ENCODE assay signal across 11 cellular contexts in the genomic region with DNA sequence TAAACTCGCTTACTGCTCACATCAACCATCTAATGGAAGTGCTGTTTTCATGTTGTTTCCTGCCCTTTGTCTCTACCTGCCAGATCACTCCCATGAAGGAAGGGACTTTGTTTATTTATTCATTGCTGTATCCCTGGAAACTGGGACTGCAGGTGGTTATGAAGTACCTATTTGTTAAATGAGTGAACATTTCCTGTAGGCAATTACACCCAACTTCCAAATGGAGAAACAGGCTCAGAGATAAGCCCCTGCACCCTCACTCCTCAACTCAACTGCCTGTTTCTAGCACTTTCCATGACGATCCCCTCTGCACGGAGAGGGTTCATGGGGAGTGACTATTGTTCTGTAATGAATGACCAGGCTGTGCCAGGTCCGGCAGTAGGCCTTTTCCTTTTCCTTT. TPM values are rescaled to one million over a fixed set of nuclear protein-coding genes. Genes with fewer than 3 reads are reported as not detected.
DNase-seq lines count a peak whose midpoint lies in the region; ATAC-seq, FAIRE-seq and TF ChIP-seq lines count a peak whose summit lies in the region.
"Had no signal": no experiment of that assay in that cellular context is flagged by ENCODE, and none has a peak within 500 bp of the region (broad histone marks: within the 10 kb centered on the region; RNA-seq: fewer than 3 reads in every experiment).

No MANE protein-coding gene starts in this region.

- H3K27me3 ChIP-seq in GM23338 (ENCODE audit: insufficient read depth) (no peaks in the 10 kb centered on the region), H1 (replicated peaks in 1 of 4; ENCODE audit: control insufficient read depth in 3 of 4, extremely low read depth in 1 of 4, insufficient read depth in 3 of 4, low read length in 3 of 4) (no peaks in the 10 kb centered on the region)

- no peak overlapping the region for H3K4me3 ChIP-seq in GM23338
- H3K4me3 ChIP-seq in H1 (ENCODE audit: extremely low read depth in 1 of 4, insufficient read depth in 2 of 4, low read depth in 3 of 4, low read length in 4 of 4): no peak overlapping the region

- H3K79me2 ChIP-seq in GM23338 (replicated peaks; ENCODE audit: insufficient read depth) (peaks cover 29% of the 10 kb centered on the region), H1 (ENCODE audit: control insufficient read depth in 1 of 2, insufficient read depth in 2 of 2, low read length in 2 of 2) (peaks cover 13 to 25% of the 10 kb centered on the region in 2 experiments)

- DNase-seq in GM23338 (ENCODE audit: low spot score): peak; percentile 70
- peak; percentile 89 for DNase-seq in NCI-H2196 (lab: John Stamatoyannopoulos, UW; ENCODE audit: unreplicated experiment)
- no peak for DNase-seq in H1 (ENCODE audit: low read depth in 1 of 2, low spot score in 2 of 2)
- no peak for DNase-seq in osteocyte (ENCODE audit: extremely low spot score, unreplicated experiment)
- no peak for DNase-seq in GM20000 (ENCODE audit: low spot score)
- no peak for DNase-seq in islet precursor cell
- no peak for DNase-seq in NCI-H2227 (lab: John Stamatoyannopoulos, UW; ENCODE audit: unreplicated experiment)
- no peak for DNase-seq in activated naive CD4-positive, alpha-beta T cell treated with Interleukin-2 at 50 U/mL for 16 hours
- DNase-seq: cortex of kidney; left ventricle myocardium superior; stimulated activated CD4-positive, alpha-beta T cell treated with anti-CD3 and anti-CD28 coated beads, Interleukin-2, amount 100 ng/mL, for 48 hours had no signal

- TF ChIP-seq EP300 in H1 (IDR thresholded peaks at IDR 0.05; ENCODE audit: borderline replicate concordance in 1 of 2, low read depth in 2 of 2, low read length in 2 of 2): no peak

- H3K23ac ChIP-seq in H1 (ENCODE audit: insufficient read length): no peak overlapping the region

- no peak for ATAC-seq in GM23338
- ATAC-seq: left ventricle myocardium superior had no signal

- 0 out of 2 replicates have a peak overlapping the region, but pooled peaks have one; percentile 81 for H2BK15ac ChIP-seq in H1 (ENCODE audit: low read length)

- H3K79me1 ChIP-seq in H1 (ENCODE audit: low read depth, low read length): peaks cover 2% of the 10 kb centered on the region

- 59% methylated on average over 4 of the region's 4 CpGs; no CpG with 5 or more reads in 1 of the 2 experiments for WGBS in H1 (ENCODE audit: extremely low coverage in 1 of 2, insufficient coverage in 1 of 2, insufficient read length in 1 of 2, insufficient replicate concordance in 2 of 2, low coverage in 1 of 2, low lambda C conversion rate in 2 of 2, missing lambda C conversion rate in 1 of 2), 2 experiments

- 0 out of 2 replicates have a peak overlapping the region, but pooled peaks have one; percentile 2 for H2AK5ac ChIP-seq in H1 (ENCODE audit: low read depth, low read length)

- H3K27me3 Mint-ChIP-seq in GM23338 (ENCODE audit: insufficient read depth, low read depth, poor library complexity) (peaks cover 24% of the 10 kb centered on the region), osteocyte (ENCODE audit: unreplicated experiment) (no peaks in the 10 kb centered on the region)

- H4K5ac ChIP-seq in H1 (ENCODE audit: insufficient read length, low read depth, low read length): no peak overlapping the region

- no peak overlapping the region for H3K4ac ChIP-seq in H1 (replicated peaks; ENCODE audit: insufficient read length, low read depth, low read length)

- H3K9ac ChIP-seq in H1 (replicated peaks in 1 of 4; ENCODE audit: extremely low read depth in 1 of 4, low read depth in 3 of 4, low read length in 3 of 4): no peak overlapping the region

- no peak overlapping the region for H2BK120ac ChIP-seq in H1 (replicated peaks; ENCODE audit: low read depth, low read length)

- peaks cover 6% of the 10 kb centered on the region; the same call in 1 of the 2 replicates for H3F3A ChIP-seq in GM23338 (replicated peaks; ENCODE audit: low read depth)

- no peak overlapping the region; the same call in 1 of the 2 replicates for H3K18ac ChIP-seq in H1 (ENCODE audit: extremely low read depth, low read length)

- H3K14ac ChIP-seq in H1 (ENCODE audit: insufficient read length): no peak overlapping the region

- no peak for TF ChIP-seq RAD21 in H1 (IDR thresholded peaks at IDR 0.05 in 1 of 2, conservative IDR thresholded peaks at IDR 0.05 in 1 of 2; ENCODE audit: low read depth in 2 of 2, low read length in 2 of 2)

- no peak overlapping the region for H4K8ac ChIP-seq in H1 (ENCODE audit: extremely low read depth, insufficient read depth, low read length)

- no peak overlapping the region for H3K56ac ChIP-seq in H1 (replicated peaks; ENCODE audit: insufficient read length, low read depth, low read length)

- POLR2A ChIA-PET in H1 (lab: Charles Lee; ENCODE audit: partially characterized antibody): interaction anchor here (0.9 to 5.0 kb wide), 4 partner anchors 10 to 73 kb away, joined by 4 to 34 read pairs (median 8); no protein-coding TSS in a partner anchor

- H4K20me1 ChIP-seq in GM23338 (replicated peaks; ENCODE audit: insufficient read depth): peaks cover 10% of the 10 kb centered on the region
- H4K20me1 ChIP-seq in H1 (replicated peaks in 1 of 2; ENCODE audit: control insufficient read depth in 1 of 2, insufficient read depth in 2 of 2, low read length in 2 of 2): peaks cover 8 to 13% of the 10 kb centered on the region in 2 experiments

- H2AFZ ChIP-seq in GM23338 (no peak overlapping the region), H1 (ENCODE audit: low read length) (no peak overlapping the region)

- H3K4me3 Mint-ChIP-seq in GM23338: peak overlapping the region; percentile 8; the same call in 1 of the 3 replicates
- H3K4me3 Mint-ChIP-seq in osteocyte (ENCODE audit: unreplicated experiment): peak overlapping the region; percentile 44

- no peaks in the 10 kb centered on the region for H3K9me2 ChIP-seq in GM23338 (ENCODE audit: insufficient read depth)

- H3K4me2 ChIP-seq in GM23338 (no peak overlapping the region), H1 (ENCODE audit: insufficient read depth in 1 of 2, low read depth in 2 of 2, low read length in 2 of 2) (0 out of 4 replicates have a peak overlapping the region, but pooled peaks of 1 of the 2 experiments have one; percentile 12)

- no peak overlapping the region for H2BK12ac ChIP-seq in H1 (ENCODE audit: low read depth, low read length)

- H3K9me3 ChIP-seq in H1 (ENCODE audit: insufficient read depth in 2 of 2, low read depth in 1 of 2, low read length in 1 of 2): no peaks in the 10 kb centered on the region

- H2BK5ac ChIP-seq in H1 (ENCODE audit: low read depth, low read length): peak overlapping the region; percentile 49; the same call in 1 of the 2 replicates

- H3K9me3 Mint-ChIP-seq in GM23338: no peaks in the 10 kb centered on the region
- no peaks in the 10 kb centered on the region for H3K9me3 Mint-ChIP-seq in osteocyte (ENCODE audit: unreplicated experiment)

- peaks cover 20% of the 10 kb centered on the region for H3K4me1 Mint-ChIP-seq in GM23338
- H3K4me1 Mint-ChIP-seq in osteocyte (ENCODE audit: unreplicated experiment): peaks cover 27% of the 10 kb centered on the region

- CTCF ChIA-PET in H1 (lab: Charles Lee; ENCODE audit: partially characterized antibody): interaction anchor here (0.6 to 3.6 kb wide), 6 partner anchors 11 to 73 kb away, joined by 3 to 19 read pairs (median 6); no protein-coding TSS in a partner anchor

- no peak for FAIRE-seq in H1 (lab: Jason Lieb, UNC)

- H3K36me3 Mint-ChIP-seq in GM23338 (ENCODE audit: low read depth): peaks cover 24% of the 10 kb centered on the region
- peaks cover 5% of the 10 kb centered on the region for H3K36me3 Mint-ChIP-seq in osteocyte (ENCODE audit: unreplicated experiment)

- no peak overlapping the region for H4K91ac ChIP-seq in H1 (replicated peaks; ENCODE audit: insufficient read length, low read length)

- TF ChIP-seq CTCF in GM23338 (conservative IDR thresholded peaks at IDR 0.05; ENCODE audit: low read depth in 2 of 2) (no peak), H1 (IDR thresholded peaks at IDR 0.05; ENCODE audit: control extremely low read depth in 1 of 3, insufficient read depth in 1 of 3, low read depth in 1 of 3, low read length in 3 of 3) (no peak), osteocyte (IDR thresholded peaks at IDR 0.05) (no peak), GM20000 (IDR thresholded peaks at IDR 0.05; ENCODE audit: extremely low read depth, missing control alignments) (no peak)

- peak overlapping the region; percentile 38; the same call in 1 of the 2 replicates for H3K27ac Mint-ChIP-seq in GM23338
- H3K27ac Mint-ChIP-seq in osteocyte (ENCODE audit: unreplicated experiment): no peak overlapping the region

- peaks cover 6% of the 10 kb centered on the region; the same call in 1 of the 2 replicates for H3K36me3 ChIP-seq in GM23338 (ENCODE audit: insufficient read depth)
- peaks cover 5 to 9% (median 8%) of the 10 kb centered on the region in 4 experiments; a peak in 7 of 8 replicates for H3K36me3 ChIP-seq in H1 (ENCODE audit: control insufficient read depth in 2 of 4, insufficient read depth in 4 of 4, low read length in 3 of 4)

- H3K23me2 ChIP-seq in H1 (ENCODE audit: low read depth, low read length): peaks cover 8% of the 10 kb centered on the region

- H3K27ac ChIP-seq in GM23338 (ENCODE audit: low read depth) (peak overlapping the region; percentile 5; the same call in 1 of the 2 replicates), H1 (ENCODE audit: low read depth, low read length) (peak overlapping the region; percentile 56; the same call in 1 of the 2 replicates)

- no peak for TF ChIP-seq POLR2A in H1 (IDR thresholded peaks at IDR 0.05; ENCODE audit: control extremely low read depth in 1 of 2, low read depth in 2 of 2, low read length in 2 of 2)

- H3K4me1 ChIP-seq in GM23338 (ENCODE audit: insufficient read depth) (peaks cover 7% of the 10 kb centered on the region; the same call in 1 of the 2 replicates), H1 (replicated peaks in 1 of 4; ENCODE audit: control insufficient read depth in 3 of 4, insufficient read depth in 4 of 4, low read length in 3 of 4) (peaks cover 0 to 10% (median 7%) of the 10 kb centered on the region in 4 experiments; a peak in 5 of 7 replicates)

- no peak overlapping the region; the same call in 1 of the 2 replicates for H2BK20ac ChIP-seq in H1 (ENCODE audit: low read length)

RNA-seq across cellular contexts. Expression of a gene that starts 1.9 kb away (rescaled TPM):
- total RNA-seq in GM23338 (2014; rRNA removed; shearing (Covaris generic)): 524 and 558 TPM in 2 replicates
- polyA plus RNA-seq in GM23338 (2016; fragmentation: Nextera tagmentation; extraction: Ambion mirVana) (811 and 820 TPM in 2 replicates), H1 (2011; rRNA removed) (588 and 709 TPM in 2 replicates)
- total RNA-seq in H1 (2021; fragmentation: NEBNext Ultra II Directional; extraction: Animal tissue kit (Norgen Biotek cat#: 25700)): 361 and 371 TPM in 2 replicates
- polyA plus RNA-seq in H1 (2011; cell fraction: cytosol; rRNA removed): 652 TPM
- polyA plus RNA-seq in H1 (2011; cell fraction: nucleus; rRNA removed): 471 TPM
- polyA plus RNA-seq in H1 (2012, experiment 1 of 2): 211 to 357 TPM (median 346 TPM) in 4 replicates
- polyA plus RNA-seq in H1 (2012, experiment 2 of 2): 655 TPM
- polyA plus RNA-seq in H1 (2013, experiment 1 of 2): 479 TPM
- 488 TPM for polyA plus RNA-seq in H1 (2013, experiment 2 of 2)
- polyA minus RNA-seq in H1 (2011; rRNA and poly(A)+ RNA removed): 94.3 and 112 TPM in 2 replicates
- 88.6 TPM for polyA minus RNA-seq in H1 (2011; cell fraction: cytosol; rRNA and poly(A)+ RNA removed)
- polyA minus RNA-seq in H1 (2011; cell fraction: nucleus; rRNA and poly(A)+ RNA removed): 76.1 TPM
- total RNA-seq in osteocyte: 193 and 204 TPM in 2 replicates

RNA-seq across cellular contexts. Expression of a gene that starts 27.8 kb away (rescaled TPM):
- total RNA-seq in GM23338 (2014; rRNA removed; shearing (Covaris generic)): 0.19 and 0.28 TPM in 2 replicates
- 0.14 TPM in 1 of 2 replicates, not detected in the other for polyA plus RNA-seq in GM23338 (2016; fragmentation: Nextera tagmentation; extraction: Ambion mirVana)
- not detected in 2 replicates for total RNA-seq in H1 (2021; fragmentation: NEBNext Ultra II Directional; extraction: Animal tissue kit (Norgen Biotek cat#: 25700))
- polyA plus RNA-seq in H1 (2011; rRNA removed): 0.03 and 0.05 TPM in 2 replicates
- not detected for polyA plus RNA-seq in H1 (2011; cell fraction: cytosol; rRNA removed)
- not detected for polyA plus RNA-seq in H1 (2011; cell fraction: nucleus; rRNA removed)
- polyA plus RNA-seq in H1 (2012, experiment 1 of 2): not detected in 4 replicates
- polyA plus RNA-seq in H1 (2012, experiment 2 of 2): not detected
- polyA plus RNA-seq in H1 (2013, experiment 1 of 2): 0.04 TPM
- polyA plus RNA-seq in H1 (2013, experiment 2 of 2): 0.04 TPM
- not detected in 2 replicates for polyA minus RNA-seq in H1 (2011; rRNA and poly(A)+ RNA removed)
- polyA minus RNA-seq in H1 (2011; cell fraction: cytosol; rRNA and poly(A)+ RNA removed): not detected
- polyA minus RNA-seq in H1 (2011; cell fraction: nucleus; rRNA and poly(A)+ RNA removed): not detected
- total RNA-seq in osteocyte: not detected in 2 replicates
- total RNA-seq: left ventricle myocardium superior had no signal

RNA-seq across cellular contexts. Expression of a gene that starts 31.2 kb away (rescaled TPM):
- 151 and 167 TPM in 2 replicates for total RNA-seq in GM23338 (2014; rRNA removed; shearing (Covaris generic))
- polyA plus RNA-seq in GM23338 (2016; fragmentation: Nextera tagmentation; extraction: Ambion mirVana) (192 and 211 TPM in 2 replicates), H1 (2011; rRNA removed) (107 and 220 TPM in 2 replicates)
- 245 and 262 TPM in 2 replicates for total RNA-seq in H1 (2021; fragmentation: NEBNext Ultra II Directional; extraction: Animal tissue kit (Norgen Biotek cat#: 25700))
- polyA plus RNA-seq in H1 (2011; cell fraction: cytosol; rRNA removed): 290 TPM
- polyA plus RNA-seq in H1 (2011; cell fraction: nucleus; rRNA removed): 223 TPM
- polyA plus RNA-seq in H1 (2012, experiment 1 of 2): 377 to 540 TPM (median 444 TPM) in 4 replicates
- polyA plus RNA-seq in H1 (2012, experiment 2 of 2): 373 TPM
- polyA plus RNA-seq in H1 (2013, experiment 1 of 2): 261 TPM
- 273 TPM for polyA plus RNA-seq in H1 (2013, experiment 2 of 2)
- 54.9 and 63.7 TPM in 2 replicates for polyA minus RNA-seq in H1 (2011; rRNA and poly(A)+ RNA removed)
- 173 TPM for polyA minus RNA-seq in H1 (2011; cell fraction: cytosol; rRNA and poly(A)+ RNA removed)
- 99.3 TPM for polyA minus RNA-seq in H1 (2011; cell fraction: nucleus; rRNA and poly(A)+ RNA removed)
- total RNA-seq in osteocyte: 231 and 232 TPM in 2 replicates

RNA-seq across cellular contexts. Expression of a gene that starts 45.2 kb away (rescaled TPM):
- not detected in 2 replicates for total RNA-seq in GM23338 (2014; rRNA removed; shearing (Covaris generic))
- 0.07 and 0.15 TPM in 2 replicates for polyA plus RNA-seq in GM23338 (2016; fragmentation: Nextera tagmentation; extraction: Ambion mirVana)
- not detected in 2 replicates for total RNA-seq in H1 (2021; fragmentation: NEBNext Ultra II Directional; extraction: Animal tissue kit (Norgen Biotek cat#: 25700))
- polyA plus RNA-seq in H1 (2011; rRNA removed): 0.06 and 0.08 TPM in 2 replicates
- polyA plus RNA-seq in H1 (2011; cell fraction: cytosol; rRNA removed): 0.04 TPM
- 0.03 TPM for polyA plus RNA-seq in H1 (2011; cell fraction: nucleus; rRNA removed)
- polyA plus RNA-seq in H1 (2012, experiment 1 of 2): 0.08 to 0.24 TPM (median 0.23 TPM) in 3 of 4 replicates, not detected in the other
- 0.08 TPM for polyA plus RNA-seq in H1 (2012, experiment 2 of 2)
- polyA plus RNA-seq in H1 (2013, experiment 1 of 2): 0.02 TPM
- polyA plus RNA-seq in H1 (2013, experiment 2 of 2): not detected
- 0.06 and 0.07 TPM in 2 replicates for polyA minus RNA-seq in H1 (2011; rRNA and poly(A)+ RNA removed)
- polyA minus RNA-seq in H1 (2011; cell fraction: cytosol; rRNA and poly(A)+ RNA removed): not detected
- polyA minus RNA-seq in H1 (2011; cell fraction: nucleus; rRNA and poly(A)+ RNA removed): not detected
- not detected in 2 replicates for total RNA-seq in osteocyte
- total RNA-seq: left ventricle myocardium superior had no signal

Comparison
In these comparisons a context has a peak if more than half of its experiments do, and no peak if none do; other contexts are left out.
1. DNase-seq: peak in GM23338 (single experiment) and NCI-H2196 (single experiment); none in H1 (0 of 2), osteocyte (single experiment), GM20000 (single experiment), islet precursor cell (single experiment), NCI-H2227 (single experiment) and activated naive CD4-positive, alpha-beta T cell treated with Interleukin-2 at 50 U/mL for 16 hours (single experiment).